In the genomic region with DNA sequence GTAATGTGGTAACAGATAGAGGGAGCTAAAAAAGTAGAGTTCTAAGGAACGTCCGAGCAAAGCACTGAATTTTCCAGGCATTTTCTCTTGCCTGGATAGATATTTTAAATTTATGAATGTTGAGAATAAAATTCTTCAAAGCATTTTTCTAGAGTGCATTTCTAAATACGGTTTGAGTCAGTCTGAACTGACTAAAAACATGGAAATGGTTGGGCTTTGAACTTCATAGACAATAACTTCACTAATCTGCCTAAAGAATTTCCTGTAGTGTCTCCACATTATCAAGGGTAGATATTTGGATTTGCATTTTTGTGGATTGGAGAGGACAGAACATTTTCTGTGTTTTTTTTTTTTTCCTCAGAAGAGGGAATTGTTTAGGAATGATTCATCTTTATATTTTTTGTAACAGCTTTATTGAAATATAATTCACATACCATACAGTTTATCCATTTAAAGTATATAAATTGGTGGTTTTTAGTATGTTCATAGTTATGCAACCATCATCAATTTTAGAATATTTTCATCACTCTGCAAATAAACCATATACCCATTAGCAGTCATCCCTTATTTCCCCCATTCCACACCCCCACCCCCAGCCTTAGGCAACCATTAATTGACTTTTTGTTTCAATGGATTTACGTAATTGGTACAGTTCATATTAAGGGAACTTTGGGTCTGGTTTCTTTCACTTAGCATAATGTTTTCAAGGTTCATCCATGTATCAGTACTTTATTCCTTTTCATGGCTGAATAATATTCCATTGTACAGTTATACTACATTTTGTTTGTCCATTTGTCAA, we compare ENCODE assay signal across 9 cellular contexts. TPM values are rescaled to one million over a fixed set of nuclear protein-coding genes. Genes with fewer than 3 reads are reported as not detected.
A peak's percentile ranks its signal among the peaks of the same experiment; 100 is the strongest.
DNase-seq lines count a peak whose midpoint lies in the region; ATAC-seq, FAIRE-seq and TF ChIP-seq lines count a peak whose summit lies in the region.
"Had no signal": no experiment of that assay in that cellular context is flagged by ENCODE, and none has a peak within 500 bp of the region (broad histone marks: within the 10 kb centered on the region; RNA-seq: fewer than 3 reads in every experiment).

No MANE protein-coding gene starts in this region.

- H3K4me3 ChIP-seq in adipocyte (ENCODE audit: low read length) (peak overlapping the region; percentile 42), spleen (no peak overlapping the region)

- intact Hi-C loops in spleen (cut with DNase I; ENCODE audit: low total_unique reads) = loop anchor here (10.0 kb wide), 1 partner anchor 60 kb away; no protein-coding TSS in a partner anchor

- H3K9me3 ChIP-seq in adipocyte (ENCODE audit: control insufficient read depth, low read length) (no peaks in the 10 kb centered on the region), spleen (no peaks in the 10 kb centered on the region)

- H3K36me3 ChIP-seq in adipocyte (ENCODE audit: control insufficient read depth, insufficient read depth, low read length, severe bottlenecking) (peaks cover 3% of the 10 kb centered on the region), spleen (peaks cover 0 to 7% (median 0%) of the 10 kb centered on the region in 6 donors)

- peak overlapping the region; percentile 63 for H3K27ac ChIP-seq in foreskin keratinocyte
- peak overlapping the region in 7 of 8 donors; percentile 31 to 89 (median 67) for H3K27ac ChIP-seq in spleen

- FAIRE-seq in H54 (lab: Jason Lieb, UNC) = no peak

- peak; percentile 21 for TF ChIP-seq CTCF in foreskin keratinocyte (conservative IDR thresholded peaks at IDR 0.05)
- no peak for TF ChIP-seq CTCF in spleen (IDR thresholded peaks at IDR 0.05 in 8 of 11, conservative IDR thresholded peaks at IDR 0.05 in 3 of 11)

- peaks cover 25% of the 10 kb centered on the region for H3K4me1 ChIP-seq in adipocyte (ENCODE audit: control insufficient read depth, insufficient read depth, low read length)
- H3K4me1 ChIP-seq in foreskin keratinocyte = peaks cover 15% of the 10 kb centered on the region
- peaks cover 34 to 88% (median 68%) of the 10 kb centered on the region in 6 donors for H3K4me1 ChIP-seq in spleen

- H3K9ac ChIP-seq in adipocyte (ENCODE audit: low read length) = peak overlapping the region; percentile 47

- ATAC-seq in foreskin keratinocyte = no peak
- ATAC-seq in HG03025 (IDR thresholded peaks at IDR 0.05; ENCODE audit: low FRiP score, unreplicated experiment) = no peak

- WGBS in spleen, 5 donors = 47 to 66% (median 55%) methylated on average over 4 of the region's 4 CpGs

- H3K27me3 ChIP-seq in adipocyte (replicated peaks; ENCODE audit: control insufficient read depth, insufficient read depth, low read length) (no peaks in the 10 kb centered on the region), foreskin keratinocyte (no peaks in the 10 kb centered on the region), spleen (replicated peaks in 1 of 7) (no peaks in the 10 kb centered on the region)

- TF ChIP-seq POLR2A in H54 (IDR thresholded peaks at IDR 0.05; ENCODE audit: low read depth, low read length) (no peak), spleen (IDR thresholded peaks at IDR 0.05) (no peak)

- DNase-seq in H54 (ENCODE audit: insufficient read length, low spot score) = peak; percentile 33
- DNase-seq in adipocyte (ENCODE audit: low read depth) = peak; percentile 87
- DNase-seq in foreskin keratinocyte = peak; percentile 62 to 75
- no peak for DNase-seq in spleen
- no peak for DNase-seq in central memory CD4-positive, alpha-beta T cell
- no peak for DNase-seq in cortex of kidney (lab: John Stamatoyannopoulos, UW)
- no peak for DNase-seq in HuH-7.5 (ENCODE audit: low spot score)
- DNase-seq: NCI-H774 had no signal

RNA-seq across cellular contexts. Expression of a gene that starts 20.7 kb away (rescaled TPM):
- total RNA-seq in foreskin keratinocyte = 9.9 and 11.1 TPM in 2 replicates
- 2.1 and 2.4 TPM in 2 replicates for polyA plus RNA-seq in foreskin keratinocyte
- total RNA-seq in spleen = 10 to 100 TPM; 32.5 to 70.6 (median 48.1) TPM
- polyA plus RNA-seq in spleen = 10 to 100 TPM in 1 of 3 donors, 1 to 10 TPM in 2; 6.2 to 15.5 (median 8.5) TPM

Comparison
In these comparisons a context has a peak if more than half of its experiments do, and no peak if none do; other contexts are left out.
1. DNase-seq: peak in H54 (single experiment), adipocyte (single experiment) and foreskin keratinocyte (2 of 2); none in spleen (single experiment), central memory CD4-positive, alpha-beta T cell (single experiment), cortex of kidney (single experiment) and HuH-7.5 (single experiment).